Comparison of ENCODE assay signal across 13 cellular contexts in genomic region chr15:56758770-56759449, GRCh38. TPM values are rescaled to one million over a fixed set of nuclear protein-coding genes. Genes with fewer than 3 reads are reported as not detected.
DNase-seq lines count a peak whose midpoint lies in the region; ATAC-seq and TF ChIP-seq lines count a peak whose summit lies in the region.
"Had no signal": no experiment of that assay in that cellular context is flagged by ENCODE, and none has a peak within 500 bp of the region (broad histone marks: within the 10 kb centered on the region; RNA-seq: fewer than 3 reads in every experiment).

No MANE protein-coding gene starts in this region.

- H3K4me1 Mint-ChIP-seq in T-helper 17 cell: no peaks in the 10 kb centered on the region
- H3K4me1 Mint-ChIP-seq: activated CD8-positive, alpha-beta memory T cell treated with anti-CD3 and anti-CD28 coated beads, Interleukin-2, amount 10 ng/mL, durations not matched to agents 7 days and 5 days; activated naive CD4-positive, alpha-beta T cell treated with anti-CD3 and anti-CD28 coated beads, Interleukin-2, amount 50 U/mL, for 24 hours; natural killer cell had no signal

- TF ChIP-seq CTCF in fibroblast of mammary gland (conservative IDR thresholded peaks at IDR 0.05; ENCODE audit: control insufficient read depth, insufficient read depth, low read depth, low read length) (no peak), vagina (IDR thresholded peaks at IDR 0.05) (no peak)

- DNase-seq in GM23248 (peak; percentile 81), fibroblast of mammary gland (ENCODE audit: low read depth) (peak; percentile 58), vagina (ENCODE audit: extremely low spot score in 2 of 2) (no peak), Ammon's horn (ENCODE audit: low spot score) (no peak), T-helper 17 cell (no peak)
- DNase-seq: activated CD8-positive, alpha-beta memory T cell treated with anti-CD3 and anti-CD28 coated beads, Interleukin-2, amount 10 ng/mL, durations not matched to agents 7 days and 5 days; DMS153; natural killer cell; NCI-H2171 treated with DMSO at 0.1 percent for 48 hours had no signal

- TF ChIP-seq POLR2A in vagina (IDR thresholded peaks at IDR 0.05): no peak

- H3K27ac ChIP-seq in GM23248 (peak overlapping the region; percentile 59), vagina (peak overlapping the region; percentile 42)
- H3K27ac ChIP-seq: coronary artery had no signal

- H3K4me3 ChIP-seq in GM23248: peak overlapping the region; percentile 36
- H3K4me3 ChIP-seq in fibroblast of mammary gland (ENCODE audit: control insufficient read depth, low read depth, low read length): no peak overlapping the region
- no peak overlapping the region for H3K4me3 ChIP-seq in vagina
- H3K4me3 ChIP-seq: coronary artery had no signal

- H3K27me3 Mint-ChIP-seq in T-helper 17 cell: peaks cover 8% of the 10 kb centered on the region

- no peaks in the 10 kb centered on the region for H3K27me3 ChIP-seq in GM23248 (replicated peaks; ENCODE audit: insufficient read depth)
- no peaks in the 10 kb centered on the region for H3K27me3 ChIP-seq in vagina

- H3K36me3 Mint-ChIP-seq in T-helper 17 cell (ENCODE audit: low read depth): no peaks in the 10 kb centered on the region
- H3K36me3 Mint-ChIP-seq: activated CD8-positive, alpha-beta memory T cell treated with anti-CD3 and anti-CD28 coated beads, Interleukin-2, amount 10 ng/mL, durations not matched to agents 7 days and 5 days; activated naive CD4-positive, alpha-beta T cell treated with anti-CD3 and anti-CD28 coated beads, Interleukin-2, amount 50 U/mL, for 24 hours; natural killer cell had no signal

- H3K4me3 Mint-ChIP-seq in T-helper 17 cell: no peak overlapping the region
- H3K4me3 Mint-ChIP-seq: activated CD8-positive, alpha-beta memory T cell treated with anti-CD3 and anti-CD28 coated beads, Interleukin-2, amount 10 ng/mL, durations not matched to agents 7 days and 5 days; activated naive CD4-positive, alpha-beta T cell treated with anti-CD3 and anti-CD28 coated beads, Interleukin-2, amount 50 U/mL, for 24 hours; natural killer cell had no signal

- H3F3A ChIP-seq in GM23248 (ENCODE audit: insufficient read depth): peaks cover 57% of the 10 kb centered on the region

- H4K20me1 ChIP-seq in GM23248 (ENCODE audit: insufficient read depth): no peaks in the 10 kb centered on the region

- no peaks in the 10 kb centered on the region for H3K36me3 ChIP-seq in GM23248 (ENCODE audit: low read depth)
- H3K36me3 ChIP-seq in vagina: no peaks in the 10 kb centered on the region

- WGBS in GM23248 (ENCODE audit: low coverage in 1 of 2, low lambda C conversion rate in 2 of 2, missing lambda C conversion rate in 2 of 2), 2 experiments: 58 to 64% methylated on average over 2 of the region's 2 CpGs

- in situ Hi-C loops in GM23248 (cut with MboI): no loop called here

- peak overlapping the region; percentile 61 for H3K4me2 ChIP-seq in GM23248 (ENCODE audit: unreplicated experiment)

- H3K4me1 ChIP-seq in GM23248 (ENCODE audit: insufficient read depth) (peaks cover 52% of the 10 kb centered on the region), vagina (peaks cover 47% of the 10 kb centered on the region)

- H3K9ac ChIP-seq in GM23248: peak overlapping the region; percentile 22; the same call in 1 of the 2 replicates

- intact Hi-C loops in vagina (cut with DNase I): no loop called here

- ATAC-seq in SK-N-SH treated with all-trans-retinoic acid at 6 μM for 48 hours (peak; percentile 80), T-helper 17 cell (no peak), HG02798 (IDR thresholded peaks at IDR 0.05; ENCODE audit: poor library complexity, unreplicated experiment) (no peak)
- ATAC-seq: activated CD8-positive, alpha-beta memory T cell treated with anti-CD3 and anti-CD28 coated beads, Interleukin-2, amount 10 ng/mL, durations not matched to agents 7 days and 5 days; natural killer cell had no signal

- H3K9me3 ChIP-seq in GM23248 (ENCODE audit: low read depth) (no peaks in the 10 kb centered on the region), vagina (no peaks in the 10 kb centered on the region), T-helper 17 cell (ENCODE audit: control insufficient read depth, low read length, poor library complexity, severe bottlenecking) (no peaks in the 10 kb centered on the region)

- no peaks in the 10 kb centered on the region for H3K79me2 ChIP-seq in GM23248 (ENCODE audit: insufficient read depth)

- H3K9me2 ChIP-seq in GM23248 (ENCODE audit: insufficient read depth): no peaks in the 10 kb centered on the region

- H2AFZ ChIP-seq in GM23248: no peak overlapping the region

- no peak overlapping the region for H3K27ac Mint-ChIP-seq in T-helper 17 cell
- H3K27ac Mint-ChIP-seq: activated CD8-positive, alpha-beta memory T cell treated with anti-CD3 and anti-CD28 coated beads, Interleukin-2, amount 10 ng/mL, durations not matched to agents 7 days and 5 days; activated naive CD4-positive, alpha-beta T cell treated with anti-CD3 and anti-CD28 coated beads, Interleukin-2, amount 50 U/mL, for 24 hours; natural killer cell had no signal

TF ChIP-seq in SK-N-SH treated with all-trans-retinoic acid at 6 μM for 48 hours, 23 proteins besides CTCF, POLR2A, EP300 and RAD21:
- TF ChIP-seq ZC3H10 (CRISPR knock-in tag; IDR thresholded peaks at IDR 0.05) (no peak), TCF4 (CRISPR knock-in tag; IDR thresholded peaks at IDR 0.05; ENCODE audit: borderline replicate concordance) (no peak)

RNA-seq across cellular contexts. Expression of gene ZNF280D, which starts 25.6 kb away (rescaled TPM):
- total RNA-seq in GM23248 (2014; rRNA removed; shearing (Covaris generic)): 23.3 and 24.6 TPM in 2 replicates
- polyA plus RNA-seq in GM23248 (2016; fragmentation: Nextera tagmentation; extraction: Ambion mirVana): 8.0 and 9.4 TPM in 2 replicates
- total RNA-seq in vagina: 57.9 TPM
- 10 to 100 TPM; 30.7 to 34.4 TPM for total RNA-seq in T-helper 17 cell

Comparison
In these comparisons a context has a peak if more than half of its experiments do, and no peak if none do; other contexts are left out.
1. DNase-seq: peak in GM23248 (single experiment) and fibroblast of mammary gland (single experiment); none in vagina (0 of 2), Ammon's horn (single experiment) and T-helper 17 cell (0 of 3).